Comparison of ENCODE assay signal across 8 cellular contexts in genomic region chr17:75827291-75828050, GRCh38. TPM values are rescaled to one million over a fixed set of nuclear protein-coding genes. Genes with fewer than 3 reads are reported as not detected.
DNase-seq lines count a peak whose midpoint lies in the region; ATAC-seq, FAIRE-seq and TF ChIP-seq lines count a peak whose summit lies in the region.

No MANE protein-coding gene starts in this region.

- peak; percentile 70 for TF ChIP-seq CTCF in GM12874 (IDR thresholded peaks at IDR 0.05; ENCODE audit: insufficient read depth, low read depth, low read length)
- peak; percentile 77 for TF ChIP-seq CTCF in cardiac fibroblast (IDR thresholded peaks at IDR 0.05; ENCODE audit: low read depth, low read length)
- peak; percentile 47 for TF ChIP-seq CTCF in kidney (IDR thresholded peaks at IDR 0.05; ENCODE audit: borderline replicate concordance, extremely low read depth, insufficient read depth)

- no peak overlapping the region for H3K9ac ChIP-seq in kidney (ENCODE audit: low read length in 2 of 2)

- DNase-seq in NCI-H2029 treated with DMSO at 0.1 percent for 48 hours (lab: John Stamatoyannopoulos, UW): peak; percentile 30
- DNase-seq in activated CD4-positive, CD25-positive, alpha-beta regulatory T cell treated with anti-CD3 and anti-CD28 coated beads, Interleukin-2, amount 50 U/mL, for 72 hours: peak; percentile 67
- DNase-seq in cardiac fibroblast (ENCODE audit: low read depth in 2 of 2): peak; percentile 62 to 70
- DNase-seq in kidney: peak; percentile 85
- peak; percentile 68 to 73 for DNase-seq in stimulated activated CD4-positive, alpha-beta T cell treated with anti-CD3 and anti-CD28 coated beads, Interleukin-2, amount 100 ng/mL, for 24 hours
- DNase-seq in NK-92 (lab: John Stamatoyannopoulos, UW; ENCODE audit: unreplicated experiment): no peak

- FAIRE-seq in kidney (lab: Jason Lieb, UNC): no peak

- H3K27ac ChIP-seq in kidney (ENCODE audit: low read depth in 2 of 2, low read length in 2 of 2): peak overlapping the region in 1 of 2 donors; percentile 22

- peak overlapping the region; percentile 17 to 26 for H3K4me3 ChIP-seq in cardiac fibroblast (replicated peaks in 1 of 2; ENCODE audit: low read depth in 2 of 2, low read length in 2 of 2)
- H3K4me3 ChIP-seq in kidney (ENCODE audit: low read length in 2 of 2): peak overlapping the region in 1 of 2 donors; percentile 29

- H3K4me1 ChIP-seq in kidney (ENCODE audit: control insufficient read depth in 1 of 2, insufficient read depth in 1 of 2, low read depth in 1 of 2, low read length in 2 of 2): peaks cover 0 to 5% of the 10 kb centered on the region in 2 donors

- intact Hi-C loops in kidney (cut with DNase I): no loop called here

- peaks cover 0 to 5% of the 10 kb centered on the region in 2 donors for H3K36me3 ChIP-seq in kidney (ENCODE audit: control insufficient read depth in 1 of 2, insufficient read depth in 2 of 2, low read length in 2 of 2)

- no peaks in the 10 kb centered on the region for H3K9me3 ChIP-seq in kidney (ENCODE audit: control insufficient read depth in 1 of 2, low read length in 2 of 2)

- no peak for ATAC-seq in HG03196 (IDR thresholded peaks at IDR 0.05; ENCODE audit: unreplicated experiment)

RNA-seq across cellular contexts. Expression of gene UNC13D, which starts 16.7 kb away (rescaled TPM):
- 26.1 TPM for total RNA-seq in kidney
- 3.8 TPM for polyA plus RNA-seq in kidney (ENCODE audit: insufficient read depth, low read depth, low replicate concordance)

RNA-seq across cellular contexts. Expression of gene WBP2, which starts 27.7 kb away (rescaled TPM):
- 135 TPM for total RNA-seq in kidney
- polyA plus RNA-seq in kidney (ENCODE audit: insufficient read depth, low read depth, low replicate concordance): 151 TPM

RNA-seq across cellular contexts. Expression of gene UNK, which starts 42.9 kb away (rescaled TPM):
- total RNA-seq in kidney: 35.5 TPM
- polyA plus RNA-seq in kidney (ENCODE audit: insufficient read depth, low read depth, low replicate concordance): 12.0 TPM

RNA-seq across cellular contexts. Expression of gene TRIM47, which starts 50.9 kb away (rescaled TPM):
- 118 TPM for total RNA-seq in kidney
- 95.0 TPM for polyA plus RNA-seq in kidney (ENCODE audit: insufficient read depth, low read depth, low replicate concordance)
